15 cellular contexts compared by ENCODE assay signal in the genomic region with DNA sequence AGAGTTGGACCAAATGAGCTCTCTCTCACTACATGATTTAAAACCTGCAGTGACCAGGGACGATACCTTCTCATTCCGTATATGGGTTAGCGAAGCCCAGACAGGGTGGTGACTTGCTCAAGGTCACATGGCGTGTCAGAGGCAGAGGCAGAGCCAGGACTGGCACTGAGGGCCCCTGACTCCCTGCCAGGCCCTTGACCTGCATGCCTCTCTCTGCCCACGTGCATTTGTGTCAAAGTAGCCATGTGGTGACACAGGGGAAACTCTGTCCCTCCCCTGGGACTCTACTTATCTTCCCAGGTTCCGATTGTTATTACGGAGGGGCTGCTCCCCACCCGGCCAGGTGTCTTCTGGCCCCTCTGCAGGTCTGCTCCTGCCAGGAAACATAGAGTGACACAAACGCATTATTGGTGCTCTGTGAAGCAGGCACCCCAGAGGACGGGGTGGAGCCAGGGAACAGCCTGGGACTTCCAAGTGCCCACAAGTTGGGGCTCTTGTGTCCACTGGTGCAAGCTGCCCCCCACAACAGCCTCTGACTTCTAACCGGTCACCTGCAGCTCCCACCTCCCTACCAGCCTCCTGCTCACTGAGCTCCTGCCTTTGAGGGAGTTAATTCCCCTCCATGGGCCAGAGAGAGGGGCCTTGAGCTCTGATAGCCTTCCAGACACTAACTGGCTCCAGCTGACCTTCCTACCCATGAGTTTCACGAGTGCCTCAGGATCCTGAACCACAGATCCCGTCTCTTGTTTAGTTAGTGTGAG. TPM values are rescaled to one million over a fixed set of nuclear protein-coding genes. Genes with fewer than 3 reads are reported as not detected.
A peak's percentile ranks its signal among the peaks of the same experiment; 100 is the strongest.
DNase-seq lines count a peak whose midpoint lies in the region; ATAC-seq and TF ChIP-seq lines count a peak whose summit lies in the region.
"Had no signal": no experiment of that assay in that cellular context is flagged by ENCODE, and none has a peak within 500 bp of the region (broad histone marks: within the 10 kb centered on the region; RNA-seq: fewer than 3 reads in every experiment).

No MANE protein-coding gene starts in this region.

- 35 to 53% (median 42%) methylated on average over 13 of the region's 13 CpGs for WGBS in psoas muscle, 3 donors

- H3K4me1 ChIP-seq in Peyer's patch (peaks cover 0 to 16% (median 2%) of the 10 kb centered on the region in 4 donors), psoas muscle (peaks cover 5% of the 10 kb centered on the region)

- peak; percentile 5 for DNase-seq in GM10266 (ENCODE audit: extremely low spot score)
- peak; percentile 8 to 35 (median 34) for DNase-seq in Peyer's patch
- peak; percentile 26 for DNase-seq in kidney tubule cell (ENCODE audit: low spot score)
- peak; percentile 52 to 73 for DNase-seq in psoas muscle
- DNase-seq in GF-D8 (lab: John Stamatoyannopoulos, UW): no peak
- no peak for DNase-seq in retina
- DNase-seq: activated CD4-positive, alpha-beta T cell treated with anti-CD3 and anti-CD28 coated beads for 48 hours; activated T-cell treated with anti-CD3 and anti-CD28 coated beads, Interleukin-2, amount 50 U/mL, for 72 hours; Caco-2; foreskin fibroblast; NCI-H1436; NCI-H2227 treated with DMSO at 0.1 percent for 48 hours had no signal

- ATAC-seq in psoas muscle (peak; percentile 84 to 91 (median 88)), HG03025 (IDR thresholded peaks at IDR 0.05; ENCODE audit: low FRiP score, unreplicated experiment) (no peak), GM18517 (IDR thresholded peaks at IDR 0.05; ENCODE audit: unreplicated experiment) (no peak)
- ATAC-seq: activated T-cell treated with anti-CD3 and anti-CD28 coated beads, Interleukin-2, amount 50 U/mL, for 72 hours had no signal

- H3K27me3 ChIP-seq in Peyer's patch (no peaks in the 10 kb centered on the region), psoas muscle (ENCODE audit: insufficient read depth in 3 of 3, low read length in 2 of 3) (no peaks in the 10 kb centered on the region)

- TF ChIP-seq POLR2A in Peyer's patch (IDR thresholded peaks at IDR 0.05): no peak

- intact Hi-C loops in psoas muscle (cut with DNase I): loop anchor here (5.0 to 10.0 kb wide), 2 partner anchors 38 to 216 kb away; no protein-coding TSS in a partner anchor

- H3K27ac ChIP-seq in Peyer's patch (no peak overlapping the region), psoas muscle (no peak overlapping the region)

- H3K4me3 ChIP-seq in Peyer's patch (no peak overlapping the region), psoas muscle (no peak overlapping the region)

- TF ChIP-seq CTCF in GM10266 (IDR thresholded peaks at IDR 0.05; ENCODE audit: control insufficient read depth, insufficient read depth, low read depth, missing control alignments) (no peak), Peyer's patch (IDR thresholded peaks at IDR 0.05) (no peak), psoas muscle (IDR thresholded peaks at IDR 0.05) (no peak)

- H3K36me3 ChIP-seq in Peyer's patch (no peaks in the 10 kb centered on the region), psoas muscle (ENCODE audit: insufficient read depth in 1 of 2, low read depth in 1 of 2) (no peaks in the 10 kb centered on the region)

- H3K9me3 ChIP-seq in Peyer's patch: no peaks in the 10 kb centered on the region
- no peaks in the 10 kb centered on the region for H3K9me3 ChIP-seq in psoas muscle
- H3K9me3 ChIP-seq: Caco-2 had no signal

RNA-seq across cellular contexts. Expression of gene TINAGL1, which starts 7.2 kb away (rescaled TPM):
- total RNA-seq in Peyer's patch (100 to 1,000 TPM; 112 to 215 (median 192) TPM), psoas muscle (10 to 100 TPM; 28.5 to 59.6 (median 47.3) TPM)
- polyA plus RNA-seq in psoas muscle: 10 to 100 TPM; 46.7 to 59.3 (median 57.4) TPM
- total RNA-seq: activated T-cell treated with anti-CD3 and anti-CD28 coated beads, Interleukin-2, amount 50 U/mL, for 72 hours; LHCN-M2 had no signal

RNA-seq across cellular contexts. Expression of gene HCRTR1, which starts 48.4 kb away (rescaled TPM):
- not detected for total RNA-seq in Peyer's patch
- 1 to 10 TPM in 1 of 4 donors, under 1 TPM in 2, not detected in 1; 0.18 to 1.2 (median 0.42) TPM for total RNA-seq in psoas muscle
- under 1 TPM; 0.12 to 0.51 (median 0.27) TPM for polyA plus RNA-seq in psoas muscle
- total RNA-seq: activated T-cell treated with anti-CD3 and anti-CD28 coated beads, Interleukin-2, amount 50 U/mL, for 72 hours; Caco-2; LHCN-M2 had no signal

Comparison
In these comparisons a context has a peak if more than half of its experiments do, and no peak if none do; other contexts are left out.
1. DNase-seq: peak in GM10266 (single experiment), Peyer's patch (3 of 3), kidney tubule cell (single experiment) and psoas muscle (2 of 2); none in GF-D8 (single experiment) and retina (single experiment).
2. ATAC-seq: peak in psoas muscle (4 of 4); none in HG03025 (single experiment) and GM18517 (single experiment).